20 cellular contexts compared by ENCODE assay signal in the genomic region with DNA sequence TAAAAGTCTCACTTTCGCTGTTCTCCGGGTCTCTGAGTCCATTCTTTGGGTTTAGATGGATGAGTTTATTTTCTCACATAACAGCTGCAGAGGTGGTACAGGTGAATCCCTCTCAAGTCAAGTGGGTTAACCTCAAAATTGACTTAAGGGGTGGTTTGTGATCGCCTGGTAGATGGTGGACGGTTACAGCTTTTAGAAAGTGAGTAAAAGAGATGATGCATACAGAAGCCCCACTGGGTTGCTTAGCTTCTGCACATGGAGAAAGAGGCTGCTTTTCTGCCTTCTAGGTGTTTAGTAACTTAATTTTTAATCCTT.
"Had no signal": no experiment of that assay in that cellular context is flagged by ENCODE, and none has a peak within 500 bp of the region (broad histone marks: within the 10 kb centered on the region; RNA-seq: fewer than 3 reads in every experiment).

No MANE protein-coding gene starts in this region.

- H3K27ac Mint-ChIP-seq: activated naive CD8-positive, alpha-beta T cell treated with anti-CD3 and anti-CD28 coated beads for 36 hours; stimulated activated memory B cell treated with anti-CD40 and anti-IgM and Interleukin-4, amounts not matched to agents 10 μg/mL and 1 μg/mL and 100 μg/mL, for 72 hours had no signal

- FAIRE-seq: keratinocyte had no signal

- H3K4me1 ChIP-seq: body of pancreas, left lung, vagina had no signal

- H3K36me3 ChIP-seq: left lung, transverse colon, vagina had no signal

- H3K9me3 ChIP-seq: body of pancreas, left lung, mucosa of descending colon, transverse colon, vagina had no signal

- H3K4me3 ChIP-seq: body of pancreas, coronary artery, left lung, mucosa of descending colon, transverse colon, vagina had no signal

- DNase-seq: activated CD4-positive, alpha-beta T cell treated with anti-CD3 and anti-CD28 coated beads, Interleukin-2, amount 50 U/mL, for 1 hour; activated CD8-positive, alpha-beta memory T cell treated with anti-CD3 and anti-CD28 coated beads for 24 hours; activated gamma-delta T cell treated with Interleukin-2 at 50 U/mL for 16 hours; activated naive CD8-positive, alpha-beta T cell treated with anti-CD3 and anti-CD28 coated beads for 36 hours; amygdala; body of pancreas; caudate nucleus; effector CD8-positive, alpha-beta T cell; foreskin melanocyte; left lung; mammary epithelial cell; mucosa of descending colon; naive thymus-derived CD4-positive, alpha-beta T cell; retina; substantia nigra; transverse colon had no signal

- H3K4me3 Mint-ChIP-seq: activated naive CD8-positive, alpha-beta T cell treated with anti-CD3 and anti-CD28 coated beads for 36 hours; stimulated activated memory B cell treated with anti-CD40 and anti-IgM and Interleukin-4, amounts not matched to agents 10 μg/mL and 1 μg/mL and 100 μg/mL, for 72 hours had no signal

- H3K27ac ChIP-seq: body of pancreas, coronary artery, left lung, transverse colon, vagina had no signal

- ATAC-seq: body of pancreas; left lung; mucosa of descending colon; naive thymus-derived CD4-positive, alpha-beta T cell; stimulated activated memory B cell treated with anti-CD40 and anti-IgM and Interleukin-4, amounts not matched to agents 10 μg/mL and 1 μg/mL and 100 μg/mL, for 72 hours had no signal
